Comparison of ENCODE assay signal across 8 cellular contexts in the genomic region with DNA sequence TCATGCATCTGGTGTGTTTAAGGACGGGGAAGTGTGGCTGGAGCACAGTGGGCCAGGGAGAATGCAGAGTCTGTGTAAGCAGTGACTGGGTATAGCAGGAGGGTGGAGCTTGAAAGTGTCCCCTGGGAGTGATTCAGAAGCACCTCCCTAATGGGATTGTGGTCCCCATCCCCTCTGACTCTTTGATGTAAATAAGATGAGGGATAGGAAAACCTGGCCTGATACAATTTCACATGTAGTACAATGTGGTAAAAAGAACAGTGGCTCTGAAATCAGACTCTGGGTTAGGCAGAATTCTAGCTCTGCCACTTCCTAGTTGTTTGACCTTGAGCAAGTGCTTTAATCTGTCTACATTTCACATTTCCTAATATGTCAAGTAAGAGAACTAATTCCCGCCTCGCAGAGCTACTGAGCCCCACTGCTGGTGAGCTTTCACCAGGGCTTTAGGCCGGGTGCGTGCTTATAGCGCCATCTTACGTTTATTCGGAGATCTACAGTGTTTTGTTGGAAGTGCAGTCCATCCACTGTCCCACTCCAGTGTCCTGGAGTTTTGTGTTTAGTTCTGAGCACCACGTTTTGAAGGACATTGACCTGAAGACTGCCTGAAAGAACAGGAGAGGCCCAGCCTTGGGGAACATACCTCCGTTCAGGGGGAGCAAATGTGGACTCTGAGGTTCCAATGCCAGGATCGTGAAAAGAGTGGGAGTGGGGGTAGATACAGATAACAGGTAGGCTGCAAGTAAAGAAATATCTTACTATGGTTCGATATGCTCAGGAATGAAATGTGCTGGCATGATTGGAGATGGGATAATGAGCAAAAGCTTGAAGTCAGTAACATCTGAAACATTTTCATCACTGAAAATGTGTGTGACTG. TPM values are rescaled to one million over a fixed set of nuclear protein-coding genes. Genes with fewer than 3 reads are reported as not detected.
DNase-seq lines count a peak whose midpoint lies in the region; ATAC-seq, FAIRE-seq and TF ChIP-seq lines count a peak whose summit lies in the region.

No MANE protein-coding gene starts in this region.

- peak; percentile 83 to 95 (median 92) for ATAC-seq in pancreas
- ATAC-seq in HG02642 (IDR thresholded peaks at IDR 0.05; ENCODE audit: poor library complexity, unreplicated experiment): no peak

- H3K4me1 ChIP-seq in pancreas: peaks cover 5 to 9% (median 8%) of the 10 kb centered on the region in 3 donors

- no peak overlapping the region for H3K4me3 Mint-ChIP-seq in activated naive CD4-positive, alpha-beta T cell treated with anti-CD3 and anti-CD28 coated beads, Interleukin-2, amount 10 ng/mL, durations not matched to agents 7 days and 5 days

- no peaks in the 10 kb centered on the region for H3K9me3 Mint-ChIP-seq in activated naive CD4-positive, alpha-beta T cell treated with anti-CD3 and anti-CD28 coated beads, Interleukin-2, amount 10 ng/mL, durations not matched to agents 7 days and 5 days

- H3K27ac Mint-ChIP-seq in activated naive CD4-positive, alpha-beta T cell treated with anti-CD3 and anti-CD28 coated beads, Interleukin-2, amount 10 ng/mL, durations not matched to agents 7 days and 5 days: no peak overlapping the region

- FAIRE-seq in pancreas (lab: Jason Lieb, UNC): peak; percentile 84

- CTCF ChIA-PET in activated naive CD4-positive, alpha-beta T cell treated with anti-CD3 and anti-CD28 coated beads, Interleukin-2, amount 10 ng/mL, durations not matched to agents 7 days and 5 days (lab: Charles Lee): interaction anchor here (0.6 to 3.0 kb wide), 30 partner anchors 8 to 654 kb away, joined by 3 to 29 read pairs (median 6); a partner anchor contains a TSS

- intact Hi-C loops in head of caudate nucleus (cut with DNase I) (loop anchor here (2.0 to 10.0 kb wide), 3 partner anchors 42 to 63 kb away; a partner anchor contains a TSS), pancreas (cut with DNase I) (no loop called here)

- DNase-seq in Ammon's horn (ENCODE audit: low spot score) (peak; percentile 89), GM20000 (ENCODE audit: low spot score) (peak; percentile 60), NCI-H82 (lab: John Stamatoyannopoulos, UW) (peak; percentile 92), head of caudate nucleus (peak; percentile 56 to 89 (median 78)), pancreas (peak; percentile 51 to 73 (median 62))
- peak; percentile 60 for DNase-seq in activated naive CD4-positive, alpha-beta T cell treated with anti-CD3 and anti-CD28 coated beads, Interleukin-2, amount 10 ng/mL, durations not matched to agents 7 days and 5 days
- no peak for DNase-seq in activated CD4-positive, CD25-positive, alpha-beta regulatory T cell (lab: John Stamatoyannopoulos, UW)

- no peaks in the 10 kb centered on the region for H3K27me3 Mint-ChIP-seq in activated naive CD4-positive, alpha-beta T cell treated with anti-CD3 and anti-CD28 coated beads, Interleukin-2, amount 10 ng/mL, durations not matched to agents 7 days and 5 days

- TF ChIP-seq CTCF in GM20000 (IDR thresholded peaks at IDR 0.05; ENCODE audit: extremely low read depth, missing control alignments) (peak; percentile 59), pancreas (IDR thresholded peaks at IDR 0.05) (peak; percentile 50 to 75 (median 73))

- peak overlapping the region; percentile 9 to 55 (median 45) for H3K27ac ChIP-seq in pancreas

- WGBS in pancreas, 2 donors: 13% methylated on average over 12 of the region's 12 CpGs

- no peaks in the 10 kb centered on the region for H3K27me3 ChIP-seq in pancreas

- no peaks in the 10 kb centered on the region for H3K4me1 Mint-ChIP-seq in activated naive CD4-positive, alpha-beta T cell treated with anti-CD3 and anti-CD28 coated beads, Interleukin-2, amount 10 ng/mL, durations not matched to agents 7 days and 5 days

- peaks cover 0 to 6% (median 3%) of the 10 kb centered on the region in 3 donors for H3K36me3 ChIP-seq in pancreas

- no peaks in the 10 kb centered on the region for H3K36me3 Mint-ChIP-seq in activated naive CD4-positive, alpha-beta T cell treated with anti-CD3 and anti-CD28 coated beads, Interleukin-2, amount 10 ng/mL, durations not matched to agents 7 days and 5 days

- H3K4me3 ChIP-seq in pancreas: no peak overlapping the region

- H3K9me3 ChIP-seq in pancreas: no peaks in the 10 kb centered on the region

RNA-seq across cellular contexts. Expression of a gene that starts 51.2 kb away (rescaled TPM):
- 10 to 100 TPM; 12.1 to 23.0 (median 14.2) TPM for total RNA-seq in pancreas
- polyA plus RNA-seq in pancreas: 10 to 100 TPM; 38.7 to 56.6 TPM

Comparison
In these comparisons a context has a peak if more than half of its experiments do, and no peak if none do; other contexts are left out.
1. DNase-seq: peak in Ammon's horn (single experiment), GM20000 (single experiment), NCI-H82 (single experiment), activated naive CD4-positive, alpha-beta T cell treated with anti-CD3 and anti-CD28 coated beads, Interleukin-2, amount 10 ng/mL, durations not matched to agents 7 days and 5 days (single experiment), head of caudate nucleus (42 of 42) and pancreas (6 of 6); none in activated CD4-positive, CD25-positive, alpha-beta regulatory T cell (0 of 4).